17 cellular contexts compared by ENCODE assay signal in the genomic region with DNA sequence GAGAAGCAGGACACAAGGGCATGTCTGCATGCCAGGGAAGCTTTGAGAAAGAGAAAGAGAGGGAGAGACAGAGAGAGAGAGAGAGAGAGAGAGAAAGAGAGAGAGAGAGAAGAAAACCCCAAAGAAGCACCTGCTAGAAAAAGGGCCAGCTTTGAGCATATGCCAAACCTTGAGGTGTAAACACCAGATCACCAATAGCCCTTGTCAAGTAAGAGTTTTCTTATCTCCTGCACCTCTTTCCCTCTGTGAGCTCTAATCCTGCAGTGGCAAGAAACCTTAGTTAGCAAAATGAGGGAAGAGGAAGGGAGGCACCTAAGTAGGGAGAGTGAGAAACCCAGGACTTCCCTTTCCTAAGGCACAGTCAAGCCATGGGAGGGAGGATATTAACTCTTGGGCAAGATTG. TPM values are rescaled to one million over a fixed set of nuclear protein-coding genes. Genes with fewer than 3 reads are reported as not detected.
DNase-seq lines count a peak whose midpoint lies in the region; ATAC-seq and TF ChIP-seq lines count a peak whose summit lies in the region.
"Had no signal": no experiment of that assay in that cellular context is flagged by ENCODE, and none has a peak within 500 bp of the region (broad histone marks: within the 10 kb centered on the region; RNA-seq: fewer than 3 reads in every experiment).

No MANE protein-coding gene starts in this region.

- no peaks in the 10 kb centered on the region for H3K27me3 ChIP-seq in CD4-positive, alpha-beta T cell (ENCODE audit: control insufficient read depth, insufficient read depth, low read length)
- no peaks in the 10 kb centered on the region for H3K27me3 ChIP-seq in HL-60 (ENCODE audit: insufficient read depth, poor library complexity, severe bottlenecking)
- H3K27me3 ChIP-seq in naive thymus-derived CD4-positive, alpha-beta T cell (ENCODE audit: control insufficient read depth in 2 of 2, insufficient read depth in 2 of 2, low read length in 2 of 2) = no peaks in the 10 kb centered on the region

- H3K4me1 Mint-ChIP-seq in CD4-positive, alpha-beta T cell (ENCODE audit: low read depth) = peaks cover 24% of the 10 kb centered on the region
- H3K4me1 Mint-ChIP-seq in T-helper 17 cell = peaks cover 19% of the 10 kb centered on the region
- peaks cover 0 to 49% (median 6%) of the 10 kb centered on the region in 7 donors for H3K4me1 Mint-ChIP-seq in naive thymus-derived CD4-positive, alpha-beta T cell

- intact Hi-C loops in CD4-positive, alpha-beta T cell (cut with DNase I, micrococcal nuclease) = no loop called here
- intact Hi-C loops in naive thymus-derived CD4-positive, alpha-beta T cell (cut with micrococcal nuclease) = no loop called here

- CTCF ChIA-PET in CD4-positive, alpha-beta T cell (lab: Charles Lee) = interaction anchor here (2.5 kb wide), 1 partner anchor 18 kb away, joined by 10 read pairs; no protein-coding TSS in a partner anchor
- CTCF ChIA-PET in naive thymus-derived CD4-positive, alpha-beta T cell (lab: Charles Lee) = interaction anchor here (1.0 kb wide), 1 partner anchor 12 kb away, joined by 3 read pairs; no protein-coding TSS in a partner anchor

- ATAC-seq in CD4-positive, alpha-beta T cell (ENCODE audit: poor library complexity) = no peak
- no peak for ATAC-seq in T-helper 17 cell
- peak; percentile 22 for ATAC-seq in naive thymus-derived CD4-positive, alpha-beta T cell

- peaks cover 5 to 11% of the 10 kb centered on the region in 2 donors for H3K4me1 ChIP-seq in naive thymus-derived CD4-positive, alpha-beta T cell (ENCODE audit: control insufficient read depth in 2 of 2, insufficient read depth in 2 of 2, low read length in 2 of 2)

- no peak overlapping the region for H3K4me3 ChIP-seq in HL-60 (replicated peaks; ENCODE audit: insufficient read depth, low read length)
- no peak overlapping the region for H3K4me3 ChIP-seq in naive thymus-derived CD4-positive, alpha-beta T cell (ENCODE audit: low read length)

- H3K9me3 Mint-ChIP-seq in CD4-positive, alpha-beta T cell = no peaks in the 10 kb centered on the region
- no peaks in the 10 kb centered on the region for H3K9me3 Mint-ChIP-seq in naive thymus-derived CD4-positive, alpha-beta T cell
- H3K9me3 Mint-ChIP-seq: type B pancreatic cell had no signal

- no peak overlapping the region for H3K27ac ChIP-seq in CD4-positive, alpha-beta T cell (ENCODE audit: low read depth, low read length)
- H3K27ac ChIP-seq in HL-60 (replicated peaks) = peak overlapping the region; percentile 14; the same call in 1 of the 2 replicates
- no peak overlapping the region for H3K27ac ChIP-seq in naive thymus-derived CD4-positive, alpha-beta T cell (ENCODE audit: low read depth, low read length)

- H3K27ac Mint-ChIP-seq in CD4-positive, alpha-beta T cell = peak overlapping the region; percentile 20
- H3K27ac Mint-ChIP-seq in T-helper 17 cell = peak overlapping the region; percentile 87
- peak overlapping the region in 5 of 9 donors; percentile 11 to 64 (median 19) for H3K27ac Mint-ChIP-seq in naive thymus-derived CD4-positive, alpha-beta T cell
- H3K27ac Mint-ChIP-seq: B cell, type B pancreatic cell had no signal

- no peak for DNase-seq in CD4-positive, alpha-beta T cell
- peak; percentile 26 to 73 for DNase-seq in HL-60 (ENCODE audit: low read depth in 1 of 2, low spot score in 1 of 2)
- no peak for DNase-seq in T-helper 17 cell
- no peak for DNase-seq in naive thymus-derived CD4-positive, alpha-beta T cell
- DNase-seq in C1 segment of cervical spinal cord (lab: John Stamatoyannopoulos, UW) = no peak
- DNase-seq in LoVo (ENCODE audit: low spot score) = no peak
- no peak for DNase-seq in NCI-H2171 (lab: John Stamatoyannopoulos, UW)
- no peak for DNase-seq in DMS 273 treated with DMSO at 0.1 percent for 48 hours (lab: John Stamatoyannopoulos, UW)
- DNase-seq: activated naive CD4-positive, alpha-beta T cell treated with anti-CD3 and anti-CD28 coated beads, Interleukin-2, amount 50 U/mL, for 16 hours; EL; NCI-H1694; NCI-H524; stimulated activated CD4-positive, alpha-beta T cell treated with anti-CD3 and anti-CD28 coated beads, Interleukin-2, amount 100 ng/mL, for 24 hours; stimulated activated CD8-positive, alpha-beta memory T cell treated with anti-CD3 and anti-CD28 coated beads, Interleukin-4, amount 100 ng/mL, for 48 hours; T1000 had no signal

- TF ChIP-seq CTCF in CD4-positive, alpha-beta T cell (IDR thresholded peaks at IDR 0.05) = no peak
- no peak for TF ChIP-seq CTCF in HL-60 (IDR thresholded peaks at IDR 0.05; ENCODE audit: insufficient read depth, low read length)

- no peaks in the 10 kb centered on the region for H3K36me3 ChIP-seq in naive thymus-derived CD4-positive, alpha-beta T cell (ENCODE audit: control insufficient read depth in 2 of 3, insufficient read depth in 3 of 3, low read length in 3 of 3)

- H3K27me3 Mint-ChIP-seq in CD4-positive, alpha-beta T cell = no peaks in the 10 kb centered on the region
- H3K27me3 Mint-ChIP-seq in T-helper 17 cell = no peaks in the 10 kb centered on the region
- H3K27me3 Mint-ChIP-seq in naive thymus-derived CD4-positive, alpha-beta T cell = no peaks in the 10 kb centered on the region
- H3K27me3 Mint-ChIP-seq: B cell, type B pancreatic cell had no signal

- H3K9me3 ChIP-seq in CD4-positive, alpha-beta T cell (ENCODE audit: control insufficient read depth, low read length) = no peaks in the 10 kb centered on the region
- H3K9me3 ChIP-seq in T-helper 17 cell (ENCODE audit: control insufficient read depth, low read length, poor library complexity, severe bottlenecking) = no peaks in the 10 kb centered on the region
- no peaks in the 10 kb centered on the region for H3K9me3 ChIP-seq in naive thymus-derived CD4-positive, alpha-beta T cell (ENCODE audit: control insufficient read depth in 2 of 3, low read length in 3 of 3)

- POLR2A ChIA-PET in CD4-positive, alpha-beta T cell (lab: Charles Lee) = interaction anchor here (1.2 to 1.5 kb wide), 3 partner anchors 11 to 17 kb away, joined by 3 to 6 read pairs (median 5); partner anchors contain the start of gene TRDMT1
- POLR2A ChIA-PET in naive thymus-derived CD4-positive, alpha-beta T cell (lab: Charles Lee) = interaction anchor here (4.4 kb wide), 1 partner anchor 16 kb away, joined by 31 read pairs; the partner anchor contains the start of gene VIM

- peaks cover 20% of the 10 kb centered on the region for H3K36me3 Mint-ChIP-seq in CD4-positive, alpha-beta T cell (ENCODE audit: low read depth)
- H3K36me3 Mint-ChIP-seq in T-helper 17 cell (ENCODE audit: low read depth) = peaks cover 3% of the 10 kb centered on the region
- peaks cover 0 to 24% (median 0%) of the 10 kb centered on the region in 5 donors for H3K36me3 Mint-ChIP-seq in naive thymus-derived CD4-positive, alpha-beta T cell
- H3K36me3 Mint-ChIP-seq: type B pancreatic cell had no signal

- H3K4me3 Mint-ChIP-seq in CD4-positive, alpha-beta T cell = no peak overlapping the region
- no peak overlapping the region for H3K4me3 Mint-ChIP-seq in T-helper 17 cell
- no peak overlapping the region for H3K4me3 Mint-ChIP-seq in naive thymus-derived CD4-positive, alpha-beta T cell
- H3K4me3 Mint-ChIP-seq: B cell, type B pancreatic cell had no signal

RNA-seq across cellular contexts. Expression of gene TRDMT1, which starts 11.3 kb away (rescaled TPM):
- total RNA-seq in CD4-positive, alpha-beta T cell = 10 to 100 TPM; 20.3 to 21.3 TPM
- total RNA-seq in T-helper 17 cell = 10 to 100 TPM; 10.6 to 15.6 TPM
- total RNA-seq in naive thymus-derived CD4-positive, alpha-beta T cell = 10 to 100 TPM; 10.2 to 30.6 (median 15.9) TPM
- 10 to 100 TPM in 1 of 2 donors, 1 to 10 TPM in 1; 9.7 to 12.8 TPM for polyA plus RNA-seq in naive thymus-derived CD4-positive, alpha-beta T cell

RNA-seq across cellular contexts. Expression of gene VIM, which starts 15.2 kb away (rescaled TPM):
- total RNA-seq in CD4-positive, alpha-beta T cell = 1,000 to 10,000 TPM; 1,576 to 1,603 TPM
- total RNA-seq in T-helper 17 cell = 1,000 to 10,000 TPM; 1,558 to 2,042 TPM
- 1,000 to 10,000 TPM in 3 of 5 experiments, 100 to 1,000 TPM in 2; 498 to 2,181 (median 1,002) TPM for total RNA-seq in naive thymus-derived CD4-positive, alpha-beta T cell
- 100 to 1,000 TPM; 399 to 546 TPM for polyA plus RNA-seq in naive thymus-derived CD4-positive, alpha-beta T cell

Comparison
In these comparisons a context has a peak if more than half of its experiments do, and no peak if none do; other contexts are left out.
1. DNase-seq: peak in HL-60 (2 of 2); none in CD4-positive, alpha-beta T cell (0 of 10), T-helper 17 cell (0 of 3), naive thymus-derived CD4-positive, alpha-beta T cell (0 of 9), C1 segment of cervical spinal cord (0 of 14), LoVo (single experiment), NCI-H2171 (single experiment) and DMS 273 treated with DMSO at 0.1 percent for 48 hours (single experiment).
2. H3K27ac Mint-ChIP-seq: peak in every context shown above with its lines; median percentile 87 in T-helper 17 cell; 20 in CD4-positive, alpha-beta T cell; 19 in naive thymus-derived CD4-positive, alpha-beta T cell.